In the genomic region with DNA sequence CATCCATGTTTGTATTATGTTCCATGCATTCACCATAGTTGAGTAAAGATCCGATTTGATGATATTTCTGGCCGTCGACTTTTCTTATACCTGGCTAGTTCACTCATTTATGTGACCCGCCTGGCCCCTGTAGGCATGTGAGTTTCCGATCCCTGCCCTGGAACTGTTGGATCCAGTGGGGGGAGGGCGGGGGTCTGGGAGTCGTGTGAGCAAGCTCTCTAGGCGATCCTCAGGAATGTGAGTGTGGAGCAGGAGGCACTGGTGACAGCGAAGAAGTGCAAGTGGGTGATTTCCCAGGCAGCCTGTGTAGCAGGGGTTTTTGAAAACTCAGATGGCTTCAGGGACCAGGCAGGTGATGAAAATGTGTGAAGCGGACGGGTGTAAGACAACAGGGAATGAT, we compare ENCODE assay signal across 16 cellular contexts. TPM values are rescaled to one million over a fixed set of nuclear protein-coding genes. Genes with fewer than 3 reads are reported as not detected.
DNase-seq lines count a peak whose midpoint lies in the region; ATAC-seq and TF ChIP-seq lines count a peak whose summit lies in the region.
"Had no signal": no experiment of that assay in that cellular context is flagged by ENCODE, and none has a peak within 500 bp of the region (broad histone marks: within the 10 kb centered on the region; RNA-seq: fewer than 3 reads in every experiment).

No MANE protein-coding gene starts in this region.

- H3K27me3 Mint-ChIP-seq in Calu3 (ENCODE audit: unreplicated experiment): no peaks in the 10 kb centered on the region
- no peaks in the 10 kb centered on the region for H3K27me3 Mint-ChIP-seq in WTC11 (ENCODE audit: low read depth)

- no peak for TF ChIP-seq EP300 in sigmoid colon (IDR thresholded peaks at IDR 0.05)

- no peaks in the 10 kb centered on the region for H3K9me3 ChIP-seq in muscle layer of colon (ENCODE audit: low read length)
- no peaks in the 10 kb centered on the region for H3K9me3 ChIP-seq in sigmoid colon
- H3K9me3 ChIP-seq: BLaER1 treated with 17β-estradiol and CSF1 and Interleukin-3, amounts not matched to agents 10 nM and 100 nM had no signal

- POLR2A ChIA-PET in WTC11 (lab: Charles Lee): no interaction called here

- H3K4me1 ChIP-seq in muscle layer of colon (ENCODE audit: insufficient read depth, low read length) (no peaks in the 10 kb centered on the region), sigmoid colon (peaks cover 0 to 16% (median 7%) of the 10 kb centered on the region in 4 donors)

- H3K27me3 ChIP-seq in muscle layer of colon (ENCODE audit: control insufficient read depth in 1 of 2, insufficient read depth in 2 of 2, low read length in 2 of 2) (no peaks in the 10 kb centered on the region), sigmoid colon (no peaks in the 10 kb centered on the region)
- H3K27me3 ChIP-seq: BLaER1 treated with 17β-estradiol and CSF1 and Interleukin-3, amounts not matched to agents 10 nM and 100 nM had no signal

- intact Hi-C loops in Calu3 (cut with micrococcal nuclease; ENCODE audit: unreplicated experiment): no loop called here
- intact Hi-C loops in sigmoid colon (cut with DNase I): no loop called here

- WGBS in sigmoid colon, 2 donors: 89 to 98% methylated on average over 11 of the region's 11 CpGs

- H3K36me3 Mint-ChIP-seq in Calu3 (ENCODE audit: insufficient read depth, unreplicated experiment) (peaks cover 40% of the 10 kb centered on the region), WTC11 (peaks cover 33% of the 10 kb centered on the region)

- TF ChIP-seq CTCF in Calu3 (IDR thresholded peaks at IDR 0.05; ENCODE audit: unreplicated experiment) (no peak), WTC11 (IDR thresholded peaks at IDR 0.05) (no peak), sigmoid colon (IDR thresholded peaks at IDR 0.05) (peak in 1 of 4 experiments; percentile 8), GM10266 (IDR thresholded peaks at IDR 0.05; ENCODE audit: control insufficient read depth, insufficient read depth, low read depth, missing control alignments) (no peak)

- no peak for TF ChIP-seq POLR2A in sigmoid colon (IDR thresholded peaks at IDR 0.05)

- no peaks in the 10 kb centered on the region for H3K9me3 Mint-ChIP-seq in Calu3 (ENCODE audit: low read depth, unreplicated experiment)
- H3K9me3 Mint-ChIP-seq in WTC11: no peaks in the 10 kb centered on the region
- H3K9me3 Mint-ChIP-seq: CD8-positive, alpha-beta T cell had no signal

- BruUV-seq in Calu3 (replicated peaks; lab: Mats Ljungman, UMichigan): no TSS peak

- H3K9ac ChIP-seq in muscle layer of colon (ENCODE audit: low read length): no peak overlapping the region
- H3K9ac ChIP-seq: BLaER1 treated with 17β-estradiol and CSF1 and Interleukin-3, amounts not matched to agents 10 nM and 100 nM had no signal

- ATAC-seq in WTC11 (no peak), HG03520 (IDR thresholded peaks at IDR 0.05; ENCODE audit: unreplicated experiment) (no peak)
- ATAC-seq: CD8-positive, alpha-beta T cell; PC-3 had no signal

- H3K27ac Mint-ChIP-seq in Calu3 (ENCODE audit: unreplicated experiment) (peak overlapping the region; percentile 48), WTC11 (peak overlapping the region; percentile 38; the same call in 1 of the 2 replicates)
- H3K27ac Mint-ChIP-seq: CD8-positive, alpha-beta T cell had no signal

- peak overlapping the region; percentile 43 for H3K27ac ChIP-seq in muscle layer of colon (ENCODE audit: low read depth, low read length)
- peak overlapping the region in 3 of 4 donors; percentile 67 to 73 (median 69) for H3K27ac ChIP-seq in sigmoid colon
- H3K27ac ChIP-seq: BLaER1 treated with 17β-estradiol and CSF1 and Interleukin-3, amounts not matched to agents 10 nM and 100 nM had no signal

- CTCF ChIA-PET in Calu3 (lab: Charles Lee) (no interaction called here), WTC11 (lab: Charles Lee) (no interaction called here)

- H3K4me1 Mint-ChIP-seq in Calu3 (ENCODE audit: low read depth, unreplicated experiment) (no peaks in the 10 kb centered on the region), WTC11 (no peaks in the 10 kb centered on the region)

- H3K4me3 ChIP-seq in muscle layer of colon (ENCODE audit: low read depth in 1 of 2, low read length in 2 of 2) (no peak overlapping the region), sigmoid colon (no peak overlapping the region)
- H3K4me3 ChIP-seq: BLaER1 treated with 17β-estradiol and CSF1 and Interleukin-3, amounts not matched to agents 10 nM and 100 nM had no signal

- DNase-seq in Calu3 (no peak), WTC11 (ENCODE audit: low spot score) (no peak), sigmoid colon (no peak), T-helper 2 cell (no peak), GM10266 (ENCODE audit: extremely low spot score) (no peak)
- DNase-seq: CD8-positive, alpha-beta T cell; KG1; NCI-H187; NCI-H226; NCI-H524; PC-3; RPMI8226; SHP77 treated with DMSO at 0.1 percent for 48 hours had no signal

- H3K36me3 ChIP-seq in muscle layer of colon (ENCODE audit: insufficient read depth, low read length): peaks cover 41% of the 10 kb centered on the region
- H3K36me3 ChIP-seq in sigmoid colon: peaks cover 17 to 40% (median 29%) of the 10 kb centered on the region in 4 donors

- H3K4me3 Mint-ChIP-seq in Calu3 (ENCODE audit: low read depth, unreplicated experiment): no peak overlapping the region
- no peak overlapping the region for H3K4me3 Mint-ChIP-seq in WTC11
- H3K4me3 Mint-ChIP-seq: CD8-positive, alpha-beta T cell had no signal

TF ChIP-seq in WTC11, 78 proteins besides CTCF, POLR2A, EP300 and RAD21 (continues in another document):
- TF ChIP-seq, protein P1, sequence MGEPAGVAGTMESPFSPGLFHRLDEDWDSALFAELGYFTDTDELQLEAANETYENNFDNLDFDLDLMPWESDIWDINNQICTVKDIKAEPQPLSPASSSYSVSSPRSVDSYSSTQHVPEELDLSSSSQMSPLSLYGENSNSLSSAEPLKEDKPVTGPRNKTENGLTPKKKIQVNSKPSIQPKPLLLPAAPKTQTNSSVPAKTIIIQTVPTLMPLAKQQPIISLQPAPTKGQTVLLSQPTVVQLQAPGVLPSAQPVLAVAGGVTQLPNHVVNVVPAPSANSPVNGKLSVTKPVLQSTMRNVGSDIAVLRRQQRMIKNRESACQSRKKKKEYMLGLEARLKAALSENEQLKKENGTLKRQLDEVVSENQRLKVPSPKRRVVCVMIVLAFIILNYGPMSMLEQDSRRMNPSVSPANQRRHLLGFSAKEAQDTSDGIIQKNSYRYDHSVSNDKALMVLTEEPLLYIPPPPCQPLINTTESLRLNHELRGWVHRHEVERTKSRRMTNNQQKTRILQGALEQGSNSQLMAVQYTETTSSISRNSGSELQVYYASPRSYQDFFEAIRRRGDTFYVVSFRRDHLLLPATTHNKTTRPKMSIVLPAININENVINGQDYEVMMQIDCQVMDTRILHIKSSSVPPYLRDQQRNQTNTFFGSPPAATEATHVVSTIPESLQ (CRISPR knock-in tag; IDR thresholded peaks at IDR 0.05): no peak
- TF ChIP-seq RELA (CRISPR knock-in tag; IDR thresholded peaks at IDR 0.05; ENCODE audit: borderline replicate concordance) (no peak), JAZF1 (CRISPR knock-in tag; IDR thresholded peaks at IDR 0.05) (no peak), TP53 (CRISPR knock-in tag; IDR thresholded peaks at IDR 0.05) (no peak), CREB1 (CRISPR knock-in tag; IDR thresholded peaks at IDR 0.05) (no peak)
- TF ChIP-seq, protein P2, sequence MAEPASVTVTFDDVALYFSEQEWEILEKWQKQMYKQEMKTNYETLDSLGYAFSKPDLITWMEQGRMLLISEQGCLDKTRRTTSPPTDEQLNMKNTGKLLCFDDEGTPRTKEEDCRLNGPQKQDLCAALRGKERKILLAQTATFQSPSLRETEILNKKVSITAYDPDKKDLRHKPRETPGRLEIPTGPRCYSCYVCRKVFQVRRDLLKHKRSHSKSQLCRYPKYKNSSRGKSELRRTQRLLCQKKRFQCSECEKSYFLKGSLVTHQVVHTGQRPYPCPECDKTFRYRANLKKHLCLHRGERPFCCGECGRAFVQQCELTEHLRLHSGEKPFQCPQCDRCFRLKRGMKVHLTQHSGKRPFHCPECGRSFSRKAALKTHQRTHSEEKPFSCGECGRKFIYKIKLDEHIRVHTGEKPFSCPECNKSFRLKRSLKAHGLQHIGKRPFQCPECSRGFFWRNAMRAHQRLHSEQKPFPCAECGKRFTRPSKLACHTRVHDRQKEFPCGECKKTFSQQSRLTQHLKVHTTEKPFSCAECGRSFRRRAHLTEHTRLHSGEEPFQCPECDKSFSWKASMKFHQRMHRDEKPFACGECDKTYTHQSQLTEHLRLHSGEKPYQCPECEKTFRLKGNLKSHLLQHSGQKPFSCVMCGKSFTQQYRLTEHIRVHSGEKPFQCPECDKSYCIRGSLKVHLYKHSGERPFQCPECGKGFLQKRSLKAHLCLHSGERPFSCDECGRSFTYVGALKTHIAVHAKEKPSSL (CRISPR knock-in tag; conservative IDR thresholded peaks at IDR 0.05): no peak
- TF ChIP-seq, protein P3, sequence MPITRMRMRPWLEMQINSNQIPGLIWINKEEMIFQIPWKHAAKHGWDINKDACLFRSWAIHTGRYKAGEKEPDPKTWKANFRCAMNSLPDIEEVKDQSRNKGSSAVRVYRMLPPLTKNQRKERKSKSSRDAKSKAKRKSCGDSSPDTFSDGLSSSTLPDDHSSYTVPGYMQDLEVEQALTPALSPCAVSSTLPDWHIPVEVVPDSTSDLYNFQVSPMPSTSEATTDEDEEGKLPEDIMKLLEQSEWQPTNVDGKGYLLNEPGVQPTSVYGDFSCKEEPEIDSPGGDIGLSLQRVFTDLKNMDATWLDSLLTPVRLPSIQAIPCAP (CRISPR knock-in tag; IDR thresholded peaks at IDR 0.05): no peak
- TF ChIP-seq, protein P4, sequence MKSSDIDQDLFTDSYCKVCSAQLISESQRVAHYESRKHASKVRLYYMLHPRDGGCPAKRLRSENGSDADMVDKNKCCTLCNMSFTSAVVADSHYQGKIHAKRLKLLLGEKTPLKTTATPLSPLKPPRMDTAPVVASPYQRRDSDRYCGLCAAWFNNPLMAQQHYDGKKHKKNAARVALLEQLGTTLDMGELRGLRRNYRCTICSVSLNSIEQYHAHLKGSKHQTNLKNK (CRISPR knock-in tag; IDR thresholded peaks at IDR 0.05): no peak

RNA-seq across cellular contexts. Expression of a gene that starts 10.6 kb away (rescaled TPM):
- 231 and 256 TPM in 2 replicates for total RNA-seq in Calu3 (2022)
- 296 to 316 TPM (median 306 TPM) in 3 replicates for total RNA-seq in WTC11 (2021)
- total RNA-seq in sigmoid colon: 100 to 1,000 TPM in 1 of 4 donors, 10 to 100 TPM in 3; 52.2 to 105 (median 68.1) TPM
- polyA plus RNA-seq in sigmoid colon: 10 to 100 TPM; 54.8 to 79.7 (median 62.5) TPM

RNA-seq across cellular contexts. Expression of a gene that starts 22.2 kb away (rescaled TPM):
- 89.7 and 95.8 TPM in 2 replicates for total RNA-seq in Calu3 (2022)
- total RNA-seq in WTC11 (2021): 80.2 to 81.2 TPM (median 81.2 TPM) in 3 replicates
- total RNA-seq in sigmoid colon: 10 to 100 TPM; 17.8 to 45.4 (median 22.4) TPM
- 10 to 100 TPM; 18.0 to 43.5 (median 30.1) TPM for polyA plus RNA-seq in sigmoid colon

RNA-seq across cellular contexts. Expression of a gene that starts 27.1 kb away (rescaled TPM):
- total RNA-seq in Calu3 (2022) (185 and 189 TPM in 2 replicates), WTC11 (2021) (133 to 146 TPM (median 142 TPM) in 3 replicates), sigmoid colon (10 to 100 TPM; 28.2 to 44.0 (median 33.9) TPM)
- polyA plus RNA-seq in sigmoid colon: 10 to 100 TPM; 27.0 to 88.8 (median 34.0) TPM

RNA-seq across cellular contexts. Expression of a gene that starts 27.2 kb away (rescaled TPM):
- total RNA-seq in Calu3 (2022): 12.2 and 17.0 TPM in 2 replicates
- 35.1 to 36.3 TPM (median 35.7 TPM) in 3 replicates for total RNA-seq in WTC11 (2021)
- 10 to 100 TPM; 21.0 to 32.9 (median 23.1) TPM for total RNA-seq in sigmoid colon
- polyA plus RNA-seq in sigmoid colon: 10 to 100 TPM in 2 of 3 donors, 1 to 10 TPM in 1; 7.4 to 17.4 (median 16.3) TPM

RNA-seq across cellular contexts. Expression of a gene that starts 36.8 kb away (rescaled TPM):
- 58.9 and 65.2 TPM in 2 replicates for total RNA-seq in Calu3 (2022)
- total RNA-seq in WTC11 (2021): 41.9 to 47.8 TPM (median 46.5 TPM) in 3 replicates
- 10 to 100 TPM; 13.6 to 16.1 (median 14.6) TPM for total RNA-seq in sigmoid colon
- polyA plus RNA-seq in sigmoid colon: 10 to 100 TPM; 30.3 to 55.9 (median 33.6) TPM
